Comparison of ENCODE assay signal across 36 cellular contexts in genomic region chr11:68990995-68991780, GRCh38. TPM values are rescaled to one million over a fixed set of nuclear protein-coding genes. Genes with fewer than 3 reads are reported as not detected.
DNase-seq lines count a peak whose midpoint lies in the region; ATAC-seq and TF ChIP-seq lines count a peak whose summit lies in the region.
"Had no signal": no experiment of that assay in that cellular context is flagged by ENCODE, and none has a peak within 500 bp of the region (broad histone marks: within the 10 kb centered on the region; RNA-seq: fewer than 3 reads in every experiment).

No MANE protein-coding gene starts in this region.

- H3K27me3 Mint-ChIP-seq in WTC11 (ENCODE audit: low read depth): peaks cover 4% of the 10 kb centered on the region; the same call in 1 of the 2 replicates

- intact Hi-C loops in transverse colon (cut with DNase I; ENCODE audit: low total_unique reads): no loop called here

- H3K18ac ChIP-seq in mesenchymal stem cell (ENCODE audit: low read depth in 1 of 2, low read length in 2 of 2): no peak overlapping the region

- H3K23ac ChIP-seq in mesenchymal stem cell (ENCODE audit: low read length in 2 of 2): no peak overlapping the region

- POLR2A ChIA-PET in WTC11 (lab: Charles Lee): no interaction called here

- H3K36me3 Mint-ChIP-seq in WTC11: 0 out of 2 replicates have a peak, but pooled peaks cover 9% of the 10 kb centered on the region

- DNase-seq in H7: peak; percentile 23
- peak; percentile 5 for DNase-seq in WTC11 (ENCODE audit: low spot score)
- DNase-seq in mesenchymal stem cell: no peak
- peak; percentile 1 for DNase-seq in transverse colon
- no peak for DNase-seq in NCI-H345 treated with DMSO at 0.1 percent for 48 hours (lab: John Stamatoyannopoulos, UW; ENCODE audit: unreplicated experiment)
- DNase-seq: activated CD4-positive, CD25-positive, alpha-beta regulatory T cell treated with anti-CD3 and anti-CD28 coated beads, Interleukin-2, amount 50 U/mL, for 72 hours; activated CD8-positive, alpha-beta memory T cell treated with anti-CD3 and anti-CD28 coated beads, Interleukin-2, amount 50 U/mL, for 48 hours; BE2C; effector memory CD4-positive, alpha-beta T cell; EL; MM.1S; natural killer cell; NCI-H2029 treated with DMSO at 0.1 percent for 48 hours; NCI-H526; occipital lobe; small intestine; stimulated activated CD4-positive, alpha-beta T cell treated with anti-CD3 and anti-CD28 coated beads, Interleukin-1b, Interleukin-23, amount 100 ng/mL, for 48 hours; stimulated activated naive CD4-positive, alpha-beta T cell treated with Interleukin-2 at 50 U/mL for 16 hours; T-helper 17 cell had no signal

- peak overlapping the region; percentile 20 for H4K91ac ChIP-seq in mesenchymal stem cell (ENCODE audit: low read length)

- no peak overlapping the region for H3K4me2 ChIP-seq in mesenchymal stem cell (ENCODE audit: low read length, poor library complexity, severe bottlenecking)

- peaks cover 4% of the 10 kb centered on the region for H3K4me1 ChIP-seq in mesenchymal stem cell (ENCODE audit: control insufficient read depth, insufficient read depth, low read depth, low read length)
- no peaks in the 10 kb centered on the region for H3K4me1 ChIP-seq in transverse colon
- H3K4me1 ChIP-seq: ascending aorta, BE2C, vagina had no signal

- H2BK12ac ChIP-seq in mesenchymal stem cell (ENCODE audit: low read length in 2 of 2): no peak overlapping the region

- H3K9me3 ChIP-seq in mesenchymal stem cell (ENCODE audit: control insufficient read depth, low read length) (no peaks in the 10 kb centered on the region), transverse colon (no peaks in the 10 kb centered on the region)
- H3K9me3 ChIP-seq: BE2C, vagina had no signal

- H2BK5ac ChIP-seq in mesenchymal stem cell (ENCODE audit: low read depth, low read length, poor library complexity, severe bottlenecking): no peak overlapping the region

- H4K8ac ChIP-seq in mesenchymal stem cell (ENCODE audit: low read length): no peak overlapping the region

- no peak for TF ChIP-seq CTCF in WTC11 (IDR thresholded peaks at IDR 0.05)
- no peak for TF ChIP-seq CTCF in transverse colon (IDR thresholded peaks at IDR 0.05)

- TF ChIP-seq POLR2A in transverse colon (IDR thresholded peaks at IDR 0.05): no peak

- CTCF ChIA-PET in WTC11 (lab: Charles Lee): interaction anchor here (0.6 kb wide), 2 partner anchors 22 to 407 kb away, joined by 3 read pairs; partner anchors contain the start of gene MRGPRF

- H2BK120ac ChIP-seq in mesenchymal stem cell (ENCODE audit: low read depth, low read length): no peak overlapping the region

- no peak overlapping the region for H2AK5ac ChIP-seq in mesenchymal stem cell (ENCODE audit: low read length, severe bottlenecking)

- H3K4me3 Mint-ChIP-seq in WTC11: no peak overlapping the region
- H3K4me3 Mint-ChIP-seq: activated CD8-positive, alpha-beta T cell treated with anti-CD3 and anti-CD28 coated beads for 36 hours; activated naive CD8-positive, alpha-beta T cell; activated T-helper 17 cell treated with anti-CD3 and anti-CD28 coated beads, Interleukin-2, amount 50 U/mL, for 72 hours; CD8-positive, alpha-beta memory T cell; natural killer cell; T-helper 17 cell had no signal

- H3K27me3 ChIP-seq in H7 (ENCODE audit: control insufficient read depth, insufficient read depth, low read length): no peaks in the 10 kb centered on the region
- peaks cover 27 to 45% of the 10 kb centered on the region in 2 experiments for H3K27me3 ChIP-seq in mesenchymal stem cell (ENCODE audit: control insufficient read depth in 1 of 2, insufficient read depth in 1 of 2, low read length in 2 of 2)
- H3K27me3 ChIP-seq in transverse colon: peaks cover 21% of the 10 kb centered on the region
- H3K27me3 ChIP-seq: ascending aorta, BE2C, vagina had no signal

- TF ChIP-seq EP300 in transverse colon (IDR thresholded peaks at IDR 0.05; ENCODE audit: low read depth): no peak

- ATAC-seq in WTC11 (no peak), HG03135 (IDR thresholded peaks at IDR 0.05; ENCODE audit: unreplicated experiment) (no peak), GM18502 (IDR thresholded peaks at IDR 0.05; ENCODE audit: poor library complexity, unreplicated experiment) (no peak)
- ATAC-seq: activated T-helper 17 cell treated with anti-CD3 and anti-CD28 coated beads, Interleukin-2, amount 50 U/mL, for 72 hours; HCT116; T-helper 17 cell had no signal

- no peaks in the 10 kb centered on the region for H3K4me1 Mint-ChIP-seq in WTC11
- H3K4me1 Mint-ChIP-seq: activated T-helper 17 cell treated with anti-CD3 and anti-CD28 coated beads, Interleukin-2, amount 50 U/mL, for 72 hours; natural killer cell; T-helper 17 cell had no signal

- no peak overlapping the region for H3K27ac Mint-ChIP-seq in WTC11
- H3K27ac Mint-ChIP-seq: activated CD8-positive, alpha-beta T cell treated with anti-CD3 and anti-CD28 coated beads for 36 hours; activated naive CD8-positive, alpha-beta T cell; activated T-helper 17 cell treated with anti-CD3 and anti-CD28 coated beads, Interleukin-2, amount 50 U/mL, for 72 hours; natural killer cell; T-helper 17 cell had no signal

- peaks cover 13% of the 10 kb centered on the region for H3K9me3 Mint-ChIP-seq in WTC11

- H3K9ac ChIP-seq in mesenchymal stem cell (ENCODE audit: low read length): no peak overlapping the region

- in situ Hi-C loops in transverse colon (cut with MboI; ENCODE audit: low pct_ligation_motif_present in 1 of 4, low pct_unique_long_range_greater_than_20kb in 1 of 4, low sequenced_read_pairs in 3 of 4): no loop called here

- no peak overlapping the region for H3K4ac ChIP-seq in mesenchymal stem cell (ENCODE audit: low read depth in 1 of 2, low read length in 2 of 2)

- WGBS in mesenchymal stem cell: 83% methylated on average over 15 of the region's 16 CpGs
- WGBS in transverse colon (ENCODE audit: low coverage in 1 of 2), 2 donors: 84% methylated on average over 16 of the region's 16 CpGs; no CpG with 5 or more reads in 1 of the 2 donors

- H3K27ac ChIP-seq in mesenchymal stem cell (ENCODE audit: low read length, poor library complexity, severe bottlenecking): no peak overlapping the region
- H3K27ac ChIP-seq in transverse colon: no peak overlapping the region
- H3K27ac ChIP-seq: ascending aorta, coronary artery, HL-60, vagina had no signal

- H3K79me1 ChIP-seq in mesenchymal stem cell (replicated peaks; ENCODE audit: low read length, poor library complexity, severe bottlenecking): no peaks in the 10 kb centered on the region

- peak overlapping the region in 1 of 2 experiments; percentile 18 for H3K14ac ChIP-seq in mesenchymal stem cell (ENCODE audit: low read length in 2 of 2)

- no peaks in the 10 kb centered on the region; the same call in 1 of the 2 replicates for H3K36me3 ChIP-seq in H7 (replicated peaks; ENCODE audit: control insufficient read depth, insufficient read depth, low read length)
- no peaks in the 10 kb centered on the region for H3K36me3 ChIP-seq in mesenchymal stem cell (ENCODE audit: control insufficient read depth in 1 of 2, insufficient read depth in 2 of 2, low read depth in 1 of 2, low read length in 2 of 2)
- H3K36me3 ChIP-seq in transverse colon: no peaks in the 10 kb centered on the region
- H3K36me3 ChIP-seq: ascending aorta, BE2C, vagina had no signal

- H2AFZ ChIP-seq in mesenchymal stem cell (ENCODE audit: low read depth, low read length): no peak overlapping the region

- H2BK15ac ChIP-seq in mesenchymal stem cell (ENCODE audit: low read depth, poor library complexity, severe bottlenecking): no peak overlapping the region

- H3K4me3 ChIP-seq in H7 (ENCODE audit: insufficient read depth, low read depth, low read length) (no peak overlapping the region), mesenchymal stem cell (ENCODE audit: insufficient read depth in 1 of 2, low read depth in 1 of 2, low read length in 2 of 2) (peak overlapping the region in 1 of 2 experiments; percentile 25), transverse colon (no peak overlapping the region)
- H3K4me3 ChIP-seq: ascending aorta, coronary artery, vagina had no signal

TF ChIP-seq in WTC11, 78 proteins besides CTCF, POLR2A, EP300 and RAD21:
- TF ChIP-seq NR1H2 (CRISPR knock-in tag; IDR thresholded peaks at IDR 0.05): no peak

RNA-seq across cellular contexts. Expression of gene MRGPRD, which starts 10.4 kb away (rescaled TPM):
- not detected in 2 replicates for total RNA-seq in H7 (2014; rRNA removed; shearing (Covaris generic))
- total RNA-seq in WTC11 (2021) (not detected in 3 replicates), transverse colon (not detected)
- polyA plus RNA-seq in mesenchymal stem cell (2013, experiment 1 of 2): not detected
- polyA plus RNA-seq in mesenchymal stem cell (2013, experiment 2 of 2): not detected
- total RNA-seq: activated CD8-positive, alpha-beta T cell treated with anti-CD3 and anti-CD28 coated beads for 36 hours; activated T-helper 17 cell treated with anti-CD3 and anti-CD28 coated beads, Interleukin-2, amount 50 U/mL, for 72 hours; ascending aorta; CD8-positive, alpha-beta memory T cell; epithelial cell of proximal tubule; glomerular endothelial cell; lower leg skin; mononuclear cell; natural killer cell; occipital lobe; renal cortical epithelial cell; T-helper 17 cell; temporal lobe; vagina had no signal
- polyA plus RNA-seq: CD8-positive, alpha-beta memory T cell had no signal

RNA-seq across cellular contexts. Expression of gene MRGPRF, which starts 21.9 kb away (rescaled TPM):
- 6.5 and 7.6 TPM in 2 replicates for total RNA-seq in H7 (2014; rRNA removed; shearing (Covaris generic))
- 3.8 to 6.5 TPM (median 5.5 TPM) in 3 replicates for total RNA-seq in WTC11 (2021)
- 28.0 TPM for polyA plus RNA-seq in mesenchymal stem cell (2013, experiment 1 of 2)
- polyA plus RNA-seq in mesenchymal stem cell (2013, experiment 2 of 2): 29.6 TPM
- total RNA-seq in transverse colon: 100 to 1,000 TPM in 1 of 4 donors, 10 to 100 TPM in 3; 17.9 to 119 (median 43.6) TPM
- total RNA-seq: activated CD8-positive, alpha-beta T cell treated with anti-CD3 and anti-CD28 coated beads for 36 hours; activated T-helper 17 cell treated with anti-CD3 and anti-CD28 coated beads, Interleukin-2, amount 50 U/mL, for 72 hours; CD8-positive, alpha-beta memory T cell; glomerular endothelial cell; natural killer cell; T-helper 17 cell had no signal
- polyA plus RNA-seq: CD8-positive, alpha-beta memory T cell had no signal

RNA-seq across cellular contexts. Expression of gene TPCN2, which starts 57.5 kb away (rescaled TPM):
- total RNA-seq in H7 (2014; rRNA removed; shearing (Covaris generic)): 11.8 and 13.2 TPM in 2 replicates
- total RNA-seq in WTC11 (2021) (20.2 to 24.6 TPM (median 22.0 TPM) in 3 replicates), transverse colon (10 to 100 TPM; 16.8 to 25.4 (median 20.7) TPM)
- 4.9 TPM for polyA plus RNA-seq in mesenchymal stem cell (2013, experiment 1 of 2)
- polyA plus RNA-seq in mesenchymal stem cell (2013, experiment 2 of 2): 4.7 TPM

Comparison
In these comparisons a context has a peak if more than half of its experiments do, and no peak if none do; other contexts are left out.
1. DNase-seq: peak in H7 (single experiment), WTC11 (single experiment) and transverse colon (single experiment); none in mesenchymal stem cell (single experiment) and NCI-H345 treated with DMSO at 0.1 percent for 48 hours (single experiment).